In genomic region chr19:32692727-32693061, GRCh38 we compare ENCODE assay signal across 1 cellular context.
TF ChIP-seq lines count a peak whose summit lies in the region.

No MANE protein-coding gene starts in this region.

TF ChIP-seq in HEK293, 187 proteins besides CTCF, POLR2A, EP300 and RAD21 (continued from another document):
- TF ChIP-seq, protein P1, sequence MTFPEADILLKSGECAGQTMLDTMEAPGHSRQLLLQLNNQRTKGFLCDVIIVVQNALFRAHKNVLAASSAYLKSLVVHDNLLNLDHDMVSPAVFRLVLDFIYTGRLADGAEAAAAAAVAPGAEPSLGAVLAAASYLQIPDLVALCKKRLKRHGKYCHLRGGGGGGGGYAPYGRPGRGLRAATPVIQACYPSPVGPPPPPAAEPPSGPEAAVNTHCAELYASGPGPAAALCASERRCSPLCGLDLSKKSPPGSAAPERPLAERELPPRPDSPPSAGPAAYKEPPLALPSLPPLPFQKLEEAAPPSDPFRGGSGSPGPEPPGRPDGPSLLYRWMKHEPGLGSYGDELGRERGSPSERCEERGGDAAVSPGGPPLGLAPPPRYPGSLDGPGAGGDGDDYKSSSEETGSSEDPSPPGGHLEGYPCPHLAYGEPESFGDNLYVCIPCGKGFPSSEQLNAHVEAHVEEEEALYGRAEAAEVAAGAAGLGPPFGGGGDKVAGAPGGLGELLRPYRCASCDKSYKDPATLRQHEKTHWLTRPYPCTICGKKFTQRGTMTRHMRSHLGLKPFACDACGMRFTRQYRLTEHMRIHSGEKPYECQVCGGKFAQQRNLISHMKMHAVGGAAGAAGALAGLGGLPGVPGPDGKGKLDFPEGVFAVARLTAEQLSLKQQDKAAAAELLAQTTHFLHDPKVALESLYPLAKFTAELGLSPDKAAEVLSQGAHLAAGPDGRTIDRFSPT (tag by site-specific recombination; IDR thresholded peaks at IDR 0.05), result no peak
- TF ChIP-seq, protein P2, sequence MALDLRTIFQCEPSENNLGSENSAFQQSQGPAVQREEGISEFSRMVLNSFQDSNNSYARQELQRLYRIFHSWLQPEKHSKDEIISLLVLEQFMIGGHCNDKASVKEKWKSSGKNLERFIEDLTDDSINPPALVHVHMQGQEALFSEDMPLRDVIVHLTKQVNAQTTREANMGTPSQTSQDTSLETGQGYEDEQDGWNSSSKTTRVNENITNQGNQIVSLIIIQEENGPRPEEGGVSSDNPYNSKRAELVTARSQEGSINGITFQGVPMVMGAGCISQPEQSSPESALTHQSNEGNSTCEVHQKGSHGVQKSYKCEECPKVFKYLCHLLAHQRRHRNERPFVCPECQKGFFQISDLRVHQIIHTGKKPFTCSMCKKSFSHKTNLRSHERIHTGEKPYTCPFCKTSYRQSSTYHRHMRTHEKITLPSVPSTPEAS (tag by site-specific recombination; IDR thresholded peaks at IDR 0.05), result no peak
- TF ChIP-seq ZNF514 (tag by site-specific recombination; IDR thresholded peaks at IDR 0.05), result peak; percentile 8; the same call in 1 of the 2 replicates
- TF ChIP-seq, protein P3, sequence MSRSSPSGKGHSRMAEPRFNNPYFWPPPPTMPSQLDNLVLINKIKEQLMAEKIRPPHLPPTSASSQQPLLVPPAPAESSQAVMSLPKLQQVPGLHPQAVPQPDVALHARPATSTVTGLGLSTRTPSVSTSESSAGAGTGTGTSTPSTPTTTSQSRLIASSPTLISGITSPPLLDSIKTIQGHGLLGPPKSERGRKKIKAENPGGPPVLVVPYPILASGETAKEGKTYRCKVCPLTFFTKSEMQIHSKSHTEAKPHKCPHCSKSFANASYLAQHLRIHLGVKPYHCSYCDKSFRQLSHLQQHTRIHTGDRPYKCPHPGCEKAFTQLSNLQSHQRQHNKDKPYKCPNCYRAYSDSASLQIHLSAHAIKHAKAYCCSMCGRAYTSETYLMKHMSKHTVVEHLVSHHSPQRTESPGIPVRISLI (tag by site-specific recombination; IDR thresholded peaks at IDR 0.05), result no peak
- TF ChIP-seq, protein P4, sequence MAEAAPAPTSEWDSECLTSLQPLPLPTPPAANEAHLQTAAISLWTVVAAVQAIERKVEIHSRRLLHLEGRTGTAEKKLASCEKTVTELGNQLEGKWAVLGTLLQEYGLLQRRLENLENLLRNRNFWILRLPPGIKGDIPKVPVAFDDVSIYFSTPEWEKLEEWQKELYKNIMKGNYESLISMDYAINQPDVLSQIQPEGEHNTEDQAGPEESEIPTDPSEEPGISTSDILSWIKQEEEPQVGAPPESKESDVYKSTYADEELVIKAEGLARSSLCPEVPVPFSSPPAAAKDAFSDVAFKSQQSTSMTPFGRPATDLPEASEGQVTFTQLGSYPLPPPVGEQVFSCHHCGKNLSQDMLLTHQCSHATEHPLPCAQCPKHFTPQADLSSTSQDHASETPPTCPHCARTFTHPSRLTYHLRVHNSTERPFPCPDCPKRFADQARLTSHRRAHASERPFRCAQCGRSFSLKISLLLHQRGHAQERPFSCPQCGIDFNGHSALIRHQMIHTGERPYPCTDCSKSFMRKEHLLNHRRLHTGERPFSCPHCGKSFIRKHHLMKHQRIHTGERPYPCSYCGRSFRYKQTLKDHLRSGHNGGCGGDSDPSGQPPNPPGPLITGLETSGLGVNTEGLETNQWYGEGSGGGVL (tag by site-specific recombination; IDR thresholded peaks at IDR 0.05), result no peak
- no peak for TF ChIP-seq ZNF423 (tag by site-specific recombination; IDR thresholded peaks at IDR 0.05)
- no peak for TF ChIP-seq PRDM10 (tag by site-specific recombination; IDR thresholded peaks at IDR 0.05)
- TF ChIP-seq TSHZ1 (tag by site-specific recombination; IDR thresholded peaks at IDR 0.05; ENCODE audit: borderline replicate concordance), result no peak
- TF ChIP-seq, protein P5, sequence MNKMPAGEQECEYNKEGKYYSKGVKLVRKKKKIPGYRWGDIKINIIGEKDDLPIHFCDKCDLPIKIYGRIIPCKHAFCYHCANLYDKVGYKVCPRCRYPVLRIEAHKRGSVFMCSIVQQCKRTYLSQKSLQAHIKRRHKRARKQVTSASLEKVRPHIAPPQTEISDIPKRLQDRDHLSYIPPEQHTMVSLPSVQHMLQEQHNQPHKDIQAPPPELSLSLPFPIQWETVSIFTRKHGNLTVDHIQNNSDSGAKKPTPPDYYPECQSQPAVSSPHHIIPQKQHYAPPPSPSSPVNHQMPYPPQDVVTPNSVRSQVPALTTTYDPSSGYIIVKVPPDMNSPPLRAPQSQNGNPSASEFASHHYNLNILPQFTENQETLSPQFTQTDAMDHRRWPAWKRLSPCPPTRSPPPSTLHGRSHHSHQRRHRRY (tag by site-specific recombination; IDR thresholded peaks at IDR 0.05), result peak; percentile 10; the same call in 1 of the 2 replicates
- no peak for TF ChIP-seq HOXC10 (CRISPR knock-in tag; IDR thresholded peaks at IDR 0.05)
- TF ChIP-seq ZNF280D (tag by site-specific recombination; IDR thresholded peaks at IDR 0.05), result no peak
- TF ChIP-seq ZNF114 (tag by site-specific recombination; IDR thresholded peaks at IDR 0.05), result no peak
- no peak for TF ChIP-seq ZNF239 (tag by site-specific recombination; IDR thresholded peaks at IDR 0.05)
- no peak for TF ChIP-seq ZNF561 (tag by site-specific recombination; IDR thresholded peaks at IDR 0.05; ENCODE audit: borderline replicate concordance)
- peak; percentile 73 for TF ChIP-seq ZNF335 (tag by site-specific recombination; conservative IDR thresholded peaks at IDR 0.05)
- TF ChIP-seq ZNF792 (tag by site-specific recombination; IDR thresholded peaks at IDR 0.05), result 0 out of 2 replicates have a peak, but pooled peaks have one; percentile 7
- no peak for TF ChIP-seq ZNF530 (tag by site-specific recombination; IDR thresholded peaks at IDR 0.05; ENCODE audit: low read depth)
- TF ChIP-seq ZNF777 (tag by site-specific recombination; IDR thresholded peaks at IDR 0.05; ENCODE audit: borderline replicate concordance), result no peak; the same call in 1 of the 2 replicates
